ENCODE assay signal across 19 cellular contexts in genomic region chr5:7910738-7911428, GRCh38.
DNase-seq lines count a peak whose midpoint lies in the region; ATAC-seq and TF ChIP-seq lines count a peak whose summit lies in the region.
"Had no signal": no experiment of that assay in that cellular context is flagged by ENCODE, and none has a peak within 500 bp of the region (broad histone marks: within the 10 kb centered on the region; RNA-seq: fewer than 3 reads in every experiment).

No MANE protein-coding gene starts in this region.

- H3K36me3 ChIP-seq in effector memory CD4-positive, alpha-beta T cell (ENCODE audit: control insufficient read depth, insufficient read depth, low read length): peaks cover 16% of the 10 kb centered on the region
- H3K36me3 ChIP-seq: prostate gland had no signal

- no peaks in the 10 kb centered on the region for H3K4me1 ChIP-seq in effector memory CD4-positive, alpha-beta T cell (ENCODE audit: control insufficient read depth, insufficient read depth, low read length, poor library complexity, severe bottlenecking)
- H3K4me1 ChIP-seq: prostate gland had no signal

- no peak overlapping the region for H3K4me3 ChIP-seq in effector memory CD4-positive, alpha-beta T cell (ENCODE audit: insufficient read depth, low read depth, low read length, poor library complexity, severe bottlenecking)
- H3K4me3 ChIP-seq: coronary artery, MG63, prostate gland had no signal

- H3K9me3 ChIP-seq in effector memory CD4-positive, alpha-beta T cell (ENCODE audit: control insufficient read depth, low read length): no peaks in the 10 kb centered on the region
- H3K9me3 ChIP-seq: prostate gland had no signal

- no peaks in the 10 kb centered on the region for H3K27me3 ChIP-seq in effector memory CD4-positive, alpha-beta T cell (replicated peaks; ENCODE audit: control insufficient read depth, insufficient read depth, low read length, poor library complexity, severe bottlenecking)
- H3K27me3 ChIP-seq: MG63 had no signal

- TF ChIP-seq CTCF in GM10266 (IDR thresholded peaks at IDR 0.05; ENCODE audit: control insufficient read depth, insufficient read depth, low read depth, missing control alignments): no peak

- DNase-seq in CD1c-positive myeloid dendritic cell (ENCODE audit: extremely low spot score) (peak; percentile 51), islet precursor cell (no peak), inferior parietal cortex (ENCODE audit: extremely low spot score) (no peak), GM10266 (ENCODE audit: extremely low spot score) (no peak)
- no peak for DNase-seq in effector memory CD4-positive, alpha-beta T cell
- DNase-seq: 8988T; activated T-cell treated with anti-CD3 and anti-CD28 coated beads, Interleukin-2, amount 50 U/mL, for 24 hours; amygdala; CD4-positive, alpha-beta T cell; GDM1; MG63; NCI-H345 had no signal

- H3K27ac ChIP-seq in effector memory CD4-positive, alpha-beta T cell (ENCODE audit: insufficient read depth, low read length, poor library complexity, severe bottlenecking): no peak overlapping the region
- H3K27ac ChIP-seq: coronary artery, prostate gland had no signal

- ATAC-seq in GM19324 (IDR thresholded peaks at IDR 0.05; ENCODE audit: low FRiP score, unreplicated experiment): peak; percentile 80
- ATAC-seq in HG02623 (IDR thresholded peaks at IDR 0.05; ENCODE audit: unreplicated experiment): peak; percentile 54
- peak; percentile 54 for ATAC-seq in HG03378 (IDR thresholded peaks at IDR 0.05; ENCODE audit: unreplicated experiment)
- ATAC-seq: esophagus mucosa, left lobe of liver had no signal
